ENCODE assay signal across 9 cellular contexts in the genomic region with DNA sequence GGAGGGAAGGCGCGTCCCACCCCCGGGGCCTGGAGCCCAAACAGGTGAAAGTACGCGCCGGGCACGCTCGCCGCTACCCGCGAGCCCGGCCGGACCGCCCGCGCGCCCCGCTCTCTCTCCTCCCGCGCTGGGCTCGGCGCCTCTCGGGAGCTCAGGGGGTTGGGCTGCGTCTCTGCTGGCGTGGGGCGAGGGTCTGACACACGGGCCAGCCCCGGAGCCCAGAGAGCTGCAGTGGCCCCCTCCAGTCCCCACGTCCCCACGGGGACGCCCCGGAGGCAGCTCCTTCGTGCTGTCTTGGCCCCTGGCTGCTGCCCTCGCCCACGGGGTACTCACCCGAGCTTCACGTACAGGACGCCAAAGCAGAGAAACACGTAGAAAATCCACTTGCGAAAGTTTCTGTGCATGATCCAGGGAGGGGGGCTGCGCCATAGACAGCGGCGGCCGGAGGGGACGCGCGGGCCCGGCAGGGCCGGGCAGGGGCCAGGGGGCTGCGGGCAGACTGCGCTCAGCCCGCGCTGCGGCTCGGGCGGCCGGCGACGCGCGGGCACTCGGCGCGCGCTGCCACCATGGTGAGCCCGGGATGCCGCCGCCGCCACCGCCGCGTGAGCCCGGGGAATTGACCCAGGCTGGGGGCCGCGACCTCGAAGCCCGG. TPM values are rescaled to one million over a fixed set of nuclear protein-coding genes. Genes with fewer than 3 reads are reported as not detected.
DNase-seq lines count a peak whose midpoint lies in the region; ATAC-seq, FAIRE-seq and TF ChIP-seq lines count a peak whose summit lies in the region.
"Had no signal": no experiment of that assay in that cellular context is flagged by ENCODE, and none has a peak within 500 bp of the region (broad histone marks: within the 10 kb centered on the region; RNA-seq: fewer than 3 reads in every experiment).

No MANE protein-coding gene starts in this region.

- H3K4me3 Mint-ChIP-seq in GM23338: peak overlapping the region; percentile 49

- no peaks in the 10 kb centered on the region for H3K79me2 ChIP-seq in GM23338 (replicated peaks; ENCODE audit: insufficient read depth)

- DNase-seq in GM23338 (ENCODE audit: low spot score): peak; percentile 30
- DNase-seq in RWPE1 (ENCODE audit: low spot score): no peak
- no peak for DNase-seq in foreskin fibroblast
- DNase-seq in retinal pigment epithelial cell (ENCODE audit: low read depth): no peak
- DNase-seq in stimulated activated CD4-positive, alpha-beta T cell treated with anti-CD3 and anti-CD28 coated beads, Interleukin-1b, Interleukin-23, amount 100 ng/mL, for 48 hours: no peak
- no peak for DNase-seq in H54 (ENCODE audit: insufficient read length, low spot score)
- no peak for DNase-seq in 8988T
- no peak for DNase-seq in NCI-H82 (lab: John Stamatoyannopoulos, UW)
- DNase-seq: amygdala had no signal

- peaks cover 12% of the 10 kb centered on the region for H3F3A ChIP-seq in GM23338 (replicated peaks; ENCODE audit: low read depth)

- H3K4me3 ChIP-seq in GM23338 (peak overlapping the region; percentile 70), foreskin fibroblast (ENCODE audit: low read depth in 1 of 2, low read length in 2 of 2) (peak overlapping the region; percentile 10 to 25), retinal pigment epithelial cell (ENCODE audit: low read length) (peak overlapping the region; percentile 10)

- H3K27ac ChIP-seq in GM23338 (ENCODE audit: low read depth) (no peak overlapping the region), RWPE1 (peak overlapping the region; percentile 68)

- TF ChIP-seq CTCF in GM23338 (conservative IDR thresholded peaks at IDR 0.05; ENCODE audit: low read depth in 2 of 2) (no peak), RWPE1 (conservative IDR thresholded peaks at IDR 0.05; ENCODE audit: low read depth) (no peak), foreskin fibroblast (IDR thresholded peaks at IDR 0.05; ENCODE audit: low read depth, low read length) (no peak), retinal pigment epithelial cell (conservative IDR thresholded peaks at IDR 0.05; ENCODE audit: low read depth, low read length) (no peak)

- H3K4me2 ChIP-seq in GM23338: peak overlapping the region; percentile 82

- no peak for FAIRE-seq in H54 (lab: Jason Lieb, UNC)

- peaks cover 57% of the 10 kb centered on the region for H3K27me3 Mint-ChIP-seq in GM23338 (ENCODE audit: insufficient read depth, low read depth, poor library complexity)

- peaks cover 19% of the 10 kb centered on the region for H3K9me3 Mint-ChIP-seq in GM23338

- H3K4me1 Mint-ChIP-seq in GM23338: peaks cover 18% of the 10 kb centered on the region

- no peak for ATAC-seq in GM23338

- no peaks in the 10 kb centered on the region for H3K36me3 ChIP-seq in GM23338 (ENCODE audit: insufficient read depth)

- peaks cover 4% of the 10 kb centered on the region for H4K20me1 ChIP-seq in GM23338 (replicated peaks; ENCODE audit: insufficient read depth)

- POLR2A ChIA-PET in RWPE1 (lab: Yijun Ruan, JAX; ENCODE audit: low non-redundant PET): interaction anchor here (0.6 kb wide), 2 partner anchors 10 to 32 kb away, joined by 3 read pairs; no protein-coding TSS in a partner anchor

- peaks cover 8% of the 10 kb centered on the region for H3K4me1 ChIP-seq in GM23338 (ENCODE audit: insufficient read depth)

- H3K27me3 ChIP-seq in GM23338 (ENCODE audit: insufficient read depth): peaks cover 78% of the 10 kb centered on the region

- no peaks in the 10 kb centered on the region for H3K9me2 ChIP-seq in GM23338 (ENCODE audit: insufficient read depth)

- peak overlapping the region; percentile 86 for H2AFZ ChIP-seq in GM23338

- CTCF ChIA-PET in RWPE1 (lab: Yijun Ruan, JAX): interaction anchor here (0.6 kb wide), 2 partner anchors 325 to 398 kb away, joined by 3 read pairs; no protein-coding TSS in a partner anchor

- no peak for TF ChIP-seq POLR2A in H54 (IDR thresholded peaks at IDR 0.05; ENCODE audit: low read depth, low read length)

- H3K36me3 Mint-ChIP-seq in GM23338 (ENCODE audit: low read depth): peaks cover 11% of the 10 kb centered on the region; the same call in 2 of the 3 replicates

- no peak overlapping the region for H3K27ac Mint-ChIP-seq in GM23338

TF ChIP-seq in GM23338, 12 proteins besides CTCF, POLR2A, EP300 and RAD21:
- no peak for TF ChIP-seq ZNF331 (CRISPR knock-in tag; IDR thresholded peaks at IDR 0.05; ENCODE audit: low read depth)
- peak; percentile 96 for TF ChIP-seq EZH2 (IDR thresholded peaks at IDR 0.05; ENCODE audit: low read depth, unreplicated experiment)
TF ChIP-seq in GM23338: peak in this region for 1.

RNA-seq across cellular contexts. Expression of gene WNT7B, which starts 0.5 kb away (rescaled TPM):
- 0.10 and 3.0 TPM in 2 replicates for total RNA-seq in GM23338 (2014; rRNA removed; shearing (Covaris generic))
- 0.17 TPM in 1 of 2 replicates, not detected in the other for polyA plus RNA-seq in GM23338 (2016; fragmentation: Nextera tagmentation; extraction: Ambion mirVana)

Comparison
In these comparisons a context has a peak if more than half of its experiments do, and no peak if none do; other contexts are left out.
1. H3K4me3 ChIP-seq: peak in every context shown above with its lines; median percentile 70 in GM23338; 18 in foreskin fibroblast; 10 in retinal pigment epithelial cell.